28 cellular contexts compared by ENCODE assay signal in genomic region chr7:118844748-118845147, GRCh38.
A peak's percentile ranks its signal among the peaks of the same experiment; 100 is the strongest.
DNase-seq lines count a peak whose midpoint lies in the region; ATAC-seq, FAIRE-seq and TF ChIP-seq lines count a peak whose summit lies in the region.
"Had no signal": no experiment of that assay in that cellular context is flagged by ENCODE, and none has a peak within 500 bp of the region (broad histone marks: within the 10 kb centered on the region; RNA-seq: fewer than 3 reads in every experiment).

No MANE protein-coding gene starts in this region.

- no peak for ATAC-seq in HG03520 (IDR thresholded peaks at IDR 0.05; ENCODE audit: unreplicated experiment)
- ATAC-seq: CD8-positive, alpha-beta T cell; HCT116; stimulated activated naive CD8-positive, alpha-beta T cell treated with anti-CD3 and anti-CD28 coated beads, Interleukin-15, Interleukin-2, amounts not matched to agents 100 U/mL and 50 U/mL, for 24 hours; WTC11 had no signal

- TF ChIP-seq CTCF in bronchial epithelial cell (IDR thresholded peaks at IDR 0.05; ENCODE audit: insufficient read depth, low read length, severe bottlenecking) = no peak

- no peak overlapping the region for H3K4me3 ChIP-seq in bronchial epithelial cell (ENCODE audit: low read depth, low read length)
- H3K4me3 ChIP-seq: esophagus squamous epithelium, SJSA1 had no signal

- H3K9me3 Mint-ChIP-seq in activated naive CD8-positive, alpha-beta T cell treated with anti-CD3 and anti-CD28 coated beads for 36 hours = peaks cover 4% of the 10 kb centered on the region
- H3K9me3 Mint-ChIP-seq: CD8-positive, alpha-beta T cell; WTC11 had no signal

- H3K4me1 Mint-ChIP-seq in activated naive CD8-positive, alpha-beta T cell treated with anti-CD3 and anti-CD28 coated beads for 36 hours = no peaks in the 10 kb centered on the region
- H3K4me1 Mint-ChIP-seq: memory B cell, WTC11 had no signal

- H3K27ac Mint-ChIP-seq in activated naive CD8-positive, alpha-beta T cell treated with anti-CD3 and anti-CD28 coated beads for 36 hours = no peak overlapping the region
- H3K27ac Mint-ChIP-seq: activated T-helper 2 cell treated with anti-CD3 and anti-CD28 coated beads, Interferon-gamma antibody, Interleukin-2, Interleukin-4, amounts not matched to agents 10 μg/mL and 5 μg/mL and 100 μg/mL, durations not matched to agents 14 hours and 24 hours and 36 hours; CD8-positive, alpha-beta T cell; memory B cell; WTC11 had no signal

- no peaks in the 10 kb centered on the region for H3K27me3 Mint-ChIP-seq in activated naive CD8-positive, alpha-beta T cell treated with anti-CD3 and anti-CD28 coated beads for 36 hours
- H3K27me3 Mint-ChIP-seq: memory B cell had no signal

- no peaks in the 10 kb centered on the region for H3K27me3 ChIP-seq in bronchial epithelial cell (ENCODE audit: control insufficient read depth, insufficient read depth, low read length)
- H3K27me3 ChIP-seq: brain microvascular endothelial cell, esophagus squamous epithelium, SJSA1 had no signal

- H3K36me3 ChIP-seq in bronchial epithelial cell (ENCODE audit: control insufficient read depth, insufficient read depth, low read length) = no peaks in the 10 kb centered on the region
- H3K36me3 ChIP-seq: brain microvascular endothelial cell, esophagus squamous epithelium, SJSA1 had no signal

- no peak for FAIRE-seq in bronchial epithelial cell (lab: Jason Lieb, UNC)
- FAIRE-seq: colon, HTR-8/SVneo had no signal

- H3K36me3 Mint-ChIP-seq in activated naive CD8-positive, alpha-beta T cell treated with anti-CD3 and anti-CD28 coated beads for 36 hours = no peaks in the 10 kb centered on the region
- H3K36me3 Mint-ChIP-seq: CD8-positive, alpha-beta T cell; memory B cell; WTC11 had no signal

- H3K4me3 Mint-ChIP-seq in activated naive CD8-positive, alpha-beta T cell treated with anti-CD3 and anti-CD28 coated beads for 36 hours = no peak overlapping the region
- H3K4me3 Mint-ChIP-seq: CD8-positive, alpha-beta T cell; memory B cell; WTC11 had no signal

- peak; percentile 93 for DNase-seq in HT1080 (ENCODE audit: low read depth)
- DNase-seq in NOMO-1 treated with DMSO at 0.1 percent for 48 hours (lab: John Stamatoyannopoulos, UW; ENCODE audit: unreplicated experiment) = peak; percentile 51
- DNase-seq in bronchial epithelial cell (ENCODE audit: low read depth) = peak; percentile 13
- peak; percentile 56 for DNase-seq in renal cortical epithelial cell (ENCODE audit: low read depth)
- DNase-seq in activated naive CD8-positive, alpha-beta T cell treated with anti-CD3 and anti-CD28 coated beads for 36 hours = no peak
- DNase-seq in NCI-H1436 (lab: John Stamatoyannopoulos, UW) = no peak
- DNase-seq: activated CD4-positive, alpha-beta T cell treated with anti-CD3 and anti-CD28 coated beads, Interleukin-2, amount 50 U/mL, for 4 hours; activated CD8-positive, alpha-beta memory T cell treated with anti-CD3 and anti-CD28 coated beads, Interleukin-2, amount 50 U/mL, for 4 hours; brain microvascular endothelial cell; CD8-positive, alpha-beta T cell; DMS53; effector memory CD4-positive, alpha-beta T cell; esophagus squamous epithelium; kidney glomerular epithelial cell; NCI-H1105; NCI-H2107; OCI-M1; retina; stimulated activated CD4-positive, alpha-beta T cell treated with anti-CD3 and anti-CD28 coated beads, Interleukin-4, amount 100 ng/mL, for 24 hours; stimulated activated naive CD8-positive, alpha-beta T cell treated with anti-CD3 and anti-CD28 coated beads, Interleukin-15, Interleukin-2, amounts not matched to agents 100 U/mL and 50 U/mL, for 24 hours had no signal

Comparison
In these comparisons a context has a peak if more than half of its experiments do, and no peak if none do; other contexts are left out.
1. DNase-seq: peak in HT1080 (single experiment), NOMO-1 treated with DMSO at 0.1 percent for 48 hours (single experiment), bronchial epithelial cell (single experiment) and renal cortical epithelial cell (single experiment); none in activated naive CD8-positive, alpha-beta T cell treated with anti-CD3 and anti-CD28 coated beads for 36 hours (single experiment) and NCI-H1436 (single experiment).